Comparison of ENCODE assay signal across 21 cellular contexts in the genomic region with DNA sequence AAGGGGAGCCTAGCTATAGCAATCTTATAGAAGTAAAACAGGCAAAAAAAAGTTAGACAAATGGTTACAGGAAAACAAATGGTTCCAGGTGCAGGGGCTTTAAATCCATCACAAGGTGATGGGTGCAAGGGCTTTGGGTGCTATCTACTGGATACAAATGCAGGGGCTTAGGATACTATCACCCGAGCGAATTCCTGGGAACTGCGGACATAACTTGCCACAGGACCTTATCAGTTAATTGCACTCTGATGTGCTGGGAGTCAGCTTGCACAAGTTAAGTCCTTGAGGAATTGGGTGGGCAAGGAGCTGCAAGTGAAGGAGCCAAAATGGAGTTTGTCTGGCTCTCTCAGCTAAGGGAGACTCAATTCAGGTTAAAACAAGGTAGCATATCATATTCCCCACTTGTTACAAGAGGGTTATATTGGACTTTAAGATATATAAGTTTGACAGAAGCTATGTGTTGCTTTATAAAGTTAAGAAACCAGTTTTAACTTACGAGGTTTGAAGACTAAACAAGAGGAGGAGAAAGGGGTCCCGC.
A peak's percentile ranks its signal among the peaks of the same experiment; 100 is the strongest.
DNase-seq lines count a peak whose midpoint lies in the region; ATAC-seq, FAIRE-seq and TF ChIP-seq lines count a peak whose summit lies in the region.
"Had no signal": no experiment of that assay in that cellular context is flagged by ENCODE, and none has a peak within 500 bp of the region (broad histone marks: within the 10 kb centered on the region; RNA-seq: fewer than 3 reads in every experiment).

No MANE protein-coding gene starts in this region.

- no peak overlapping the region for H2BK120ac ChIP-seq in mesendoderm (ENCODE audit: low read depth, low read length)
- no peak overlapping the region for H2BK120ac ChIP-seq in trophoblast cell (ENCODE audit: insufficient read depth, low read length, poor library complexity)

- H2AFZ ChIP-seq in Karpas-422 (ENCODE audit: low read length) (no peak overlapping the region), K562 (ENCODE audit: low read depth, low read length) (no peak overlapping the region), trophoblast cell (ENCODE audit: insufficient read depth, low read length, poor library complexity) (no peak overlapping the region)

- H3K9me2 ChIP-seq in Karpas-422 (replicated peaks; ENCODE audit: insufficient read depth, low read length), result no peaks in the 10 kb centered on the region

- no peak overlapping the region for H3K27ac ChIP-seq in Karpas-422 (ENCODE audit: low read length)
- H3K27ac ChIP-seq in K562 (ENCODE audit: extremely low read depth, low read depth, low read length), result no peak overlapping the region
- H3K27ac ChIP-seq in mesendoderm (ENCODE audit: low read depth, low read length), result no peak overlapping the region
- no peak overlapping the region for H3K27ac ChIP-seq in trophoblast cell (ENCODE audit: low read depth, low read length)
- H3K27ac ChIP-seq: 22Rv1; A549; BLaER1 treated with 17β-estradiol and CSF1 and Interleukin-3, amounts not matched to agents 10 nM and 100 nM; C4-2B had no signal

- H4K5ac ChIP-seq in mesendoderm (ENCODE audit: low read length), result no peak overlapping the region

- no peak for TF ChIP-seq POLR2A in K562 (conservative IDR thresholded peaks at IDR 0.05)

- H3K56ac ChIP-seq in mesendoderm (ENCODE audit: low read length), result no peak overlapping the region

- TF ChIP-seq RAD21 in K562 (CRISPR knock-in tag; conservative IDR thresholded peaks at IDR 0.05 in 1 of 2, IDR thresholded peaks at IDR 0.05 in 1 of 2), result no peak

- H4K8ac ChIP-seq in mesendoderm (ENCODE audit: low read depth, low read length), result no peak overlapping the region
- H4K8ac ChIP-seq in trophoblast cell (ENCODE audit: low read depth, low read length), result no peak overlapping the region

- CTCF ChIA-PET in K562 (lab: Yijun Ruan, JAX; ENCODE audit: low intra/inter-chr PET ratio), result no interaction called here

- intact Hi-C loops in K562 (cut with micrococcal nuclease) (no loop called here), Right ventricle myocardium superior (cut with DNase I) (no loop called here)

- no peaks in the 10 kb centered on the region for H3K79me2 ChIP-seq in Karpas-422 (ENCODE audit: low read length)
- no peaks in the 10 kb centered on the region for H3K79me2 ChIP-seq in K562 (ENCODE audit: control insufficient read depth, insufficient read depth, low read length)
- H3K79me2 ChIP-seq in mesendoderm (ENCODE audit: control insufficient read depth, insufficient read depth, low read length), result no peaks in the 10 kb centered on the region
- H3K79me2 ChIP-seq in trophoblast cell (ENCODE audit: control insufficient read depth, insufficient read depth, low read length, poor library complexity), result no peaks in the 10 kb centered on the region

- H3K9ac ChIP-seq in Karpas-422 (ENCODE audit: low read length) (no peak overlapping the region), K562 (ENCODE audit: insufficient read depth in 1 of 2, low read depth in 2 of 2, low read length in 2 of 2) (no peak overlapping the region), mesendoderm (ENCODE audit: low read length) (no peak overlapping the region), trophoblast cell (ENCODE audit: low read length) (peak overlapping the region; percentile 52)
- H3K9ac ChIP-seq: BLaER1 treated with 17β-estradiol and CSF1 and Interleukin-3, amounts not matched to agents 10 nM and 100 nM had no signal

- no peak overlapping the region for H4K12ac ChIP-seq in trophoblast cell (ENCODE audit: low read depth, low read length)

- BruUV-seq in K562 (replicated peaks; lab: Mats Ljungman, UMichigan), result no TSS peak

- H2BK12ac ChIP-seq in trophoblast cell (ENCODE audit: low read length), result no peak overlapping the region

- no peaks in the 10 kb centered on the region for H3K36me3 ChIP-seq in Karpas-422 (ENCODE audit: insufficient read depth, low read length)
- H3K36me3 ChIP-seq in K562 (ENCODE audit: control insufficient read depth, insufficient read depth, low read length), result no peaks in the 10 kb centered on the region
- no peaks in the 10 kb centered on the region for H3K36me3 ChIP-seq in mesendoderm (ENCODE audit: control insufficient read depth, insufficient read depth, low read length)
- H3K36me3 ChIP-seq in trophoblast cell (ENCODE audit: control insufficient read depth in 1 of 2, insufficient read depth in 2 of 2, low read length in 2 of 2), result no peaks in the 10 kb centered on the region
- H3K36me3 ChIP-seq: BLaER1 treated with 17β-estradiol and CSF1 and Interleukin-3, amounts not matched to agents 10 nM and 100 nM had no signal

- no peaks in the 10 kb centered on the region for H4K20me1 ChIP-seq in Karpas-422 (ENCODE audit: insufficient read depth, low read depth, low read length)
- no peaks in the 10 kb centered on the region for H4K20me1 ChIP-seq in K562 (replicated peaks; ENCODE audit: control insufficient read depth, insufficient read depth, low read length)
- H4K20me1 ChIP-seq: BLaER1 treated with 17β-estradiol and CSF1 and Interleukin-3, amounts not matched to agents 10 nM and 100 nM had no signal

- no peak overlapping the region for H4K91ac ChIP-seq in trophoblast cell (ENCODE audit: low read depth, low read length)

- TF ChIP-seq EP300 in K562 (IDR thresholded peaks at IDR 0.05; ENCODE audit: low read length), result no peak

- POLR2A ChIA-PET in K562 (lab: Yijun Ruan, JAX), result no interaction called here

- WGBS in K562 (ENCODE audit: insufficient coverage, low coverage, missing lambda C conversion rate), result 28% methylated on average over 4 of the region's 5 CpGs
- no CpG with 5 or more reads among the region's 5 CpGs for WGBS in mesendoderm (ENCODE audit: extremely low coverage, insufficient coverage, low lambda C conversion rate)
- WGBS in trophoblast cell (ENCODE audit: extremely low coverage, insufficient coverage, insufficient read length), result no CpG with 5 or more reads among the region's 5 CpGs

- FAIRE-seq in K562 (lab: Jason Lieb, UNC), result peak; percentile 6
- FAIRE-seq: A549, D721Med, G401.6, GM12891, GM19239 had no signal

- DNase-seq in Karpas-422 (peak; percentile 29), K562 (ENCODE audit: extremely low read depth in 1 of 4, low spot score in 3 of 4) (peak in 3 of 4 experiments; percentile 11 to 41 (median 16)), mesendoderm (peak; percentile 13), trophoblast cell (no peak), Right ventricle myocardium superior (no peak), HK-2 (ENCODE audit: unreplicated experiment) (no peak)
- DNase-seq: Caco-2; Calu3; CD4-positive, alpha-beta T cell; CD8-positive, alpha-beta T cell; DMS79 treated with DMSO at 0.1 percent for 48 hours; GF-D8 had no signal

- no peak overlapping the region for H3K4ac ChIP-seq in mesendoderm (ENCODE audit: low read depth, low read length)
- H3K4ac ChIP-seq in trophoblast cell (ENCODE audit: low read depth, low read length), result no peak overlapping the region

- H3K9me1 ChIP-seq in K562 (ENCODE audit: control insufficient read depth, insufficient read depth, low read length), result no peaks in the 10 kb centered on the region

- H3K4me3 ChIP-seq in Karpas-422 (ENCODE audit: low read length) (no peak overlapping the region), K562 (no peak overlapping the region), mesendoderm (ENCODE audit: low read length) (no peak overlapping the region), trophoblast cell (ENCODE audit: low read depth, low read length) (no peak overlapping the region)
- H3K4me3 ChIP-seq: A549; BLaER1 treated with 17β-estradiol and CSF1 and Interleukin-3, amounts not matched to agents 10 nM and 100 nM had no signal

- H3K4me2 ChIP-seq in Karpas-422 (ENCODE audit: low read depth, low read length, poor library complexity, severe bottlenecking) (no peak overlapping the region), K562 (ENCODE audit: insufficient read depth, low read length) (no peak overlapping the region), mesendoderm (ENCODE audit: low read length) (no peak overlapping the region), trophoblast cell (ENCODE audit: low read length) (no peak overlapping the region)
- H3K4me2 ChIP-seq: A549; BLaER1 treated with 17β-estradiol and CSF1 and Interleukin-3, amounts not matched to agents 10 nM and 100 nM had no signal

- no peak overlapping the region for H3K14ac ChIP-seq in trophoblast cell (ENCODE audit: low read length)

- no peak overlapping the region for H2BK15ac ChIP-seq in mesendoderm (replicated peaks; ENCODE audit: low read depth)

- ATAC-seq in K562, result no peak
- no peak for ATAC-seq in GM18861 (IDR thresholded peaks at IDR 0.05; ENCODE audit: unreplicated experiment)
- no peak for ATAC-seq in Right ventricle myocardium superior (ENCODE audit: poor library complexity)
- ATAC-seq: A549; CD8-positive, alpha-beta T cell had no signal

- no peak overlapping the region for H3K18ac ChIP-seq in mesendoderm (ENCODE audit: low read length)
- no peak overlapping the region for H3K18ac ChIP-seq in trophoblast cell (ENCODE audit: low read length)

- H3K27me3 ChIP-seq in Karpas-422 (ENCODE audit: low read length) (no peaks in the 10 kb centered on the region), K562 (ENCODE audit: control insufficient read depth in 2 of 2, insufficient read depth in 2 of 2, low read length in 2 of 2) (no peaks in the 10 kb centered on the region), mesendoderm (ENCODE audit: insufficient read depth, low read length, poor library complexity) (no peaks in the 10 kb centered on the region), trophoblast cell (ENCODE audit: insufficient read depth, low read length) (no peaks in the 10 kb centered on the region)
- H3K27me3 ChIP-seq: BLaER1 treated with 17β-estradiol and CSF1 and Interleukin-3, amounts not matched to agents 10 nM and 100 nM had no signal

- no peak overlapping the region for H2AK5ac ChIP-seq in mesendoderm (ENCODE audit: low read length)
- no peak overlapping the region for H2AK5ac ChIP-seq in trophoblast cell (ENCODE audit: low read length)

- H2BK5ac ChIP-seq in mesendoderm (ENCODE audit: low read length), result no peak overlapping the region
- no peak overlapping the region for H2BK5ac ChIP-seq in trophoblast cell (ENCODE audit: low read depth, low read length, poor library complexity)

- no peak for TF ChIP-seq CTCF in K562 (IDR thresholded peaks at IDR 0.05 in 2 of 3, conservative IDR thresholded peaks at IDR 0.05 in 1 of 3; ENCODE audit: insufficient read depth in 2 of 3, low read depth in 1 of 3, low read length in 3 of 3)

- no peaks in the 10 kb centered on the region for H3K9me3 ChIP-seq in Karpas-422 (ENCODE audit: low read length)
- H3K9me3 ChIP-seq in K562 (replicated peaks; ENCODE audit: control insufficient read depth, insufficient read depth, low read depth, low read length), result no peaks in the 10 kb centered on the region
- no peaks in the 10 kb centered on the region for H3K9me3 ChIP-seq in trophoblast cell (ENCODE audit: insufficient read depth, low read depth, low read length)
- H3K9me3 ChIP-seq: A549; BLaER1 treated with 17β-estradiol and CSF1 and Interleukin-3, amounts not matched to agents 10 nM and 100 nM; Caco-2 had no signal

- peaks cover 8% of the 10 kb centered on the region for H3K4me1 ChIP-seq in Karpas-422 (ENCODE audit: low read length)
- no peaks in the 10 kb centered on the region; a peak in 2 of 5 replicates for H3K4me1 ChIP-seq in K562 (replicated peaks in 1 of 2; ENCODE audit: control insufficient read depth in 2 of 2, insufficient read depth in 2 of 2, low read length in 2 of 2)
- H3K4me1 ChIP-seq in mesendoderm (ENCODE audit: control insufficient read depth, low read depth, low read length), result no peaks in the 10 kb centered on the region
- no peaks in the 10 kb centered on the region for H3K4me1 ChIP-seq in trophoblast cell (ENCODE audit: control insufficient read depth in 1 of 2, insufficient read depth in 2 of 2, low read length in 2 of 2)
- H3K4me1 ChIP-seq: A549, Caco-2 had no signal

- H3K79me1 ChIP-seq in mesendoderm (ENCODE audit: low read length), result no peaks in the 10 kb centered on the region
- no peaks in the 10 kb centered on the region for H3K79me1 ChIP-seq in trophoblast cell (ENCODE audit: low read length)

- in situ Hi-C loops in K562 (cut with MboI), result no loop called here

- H3K23ac ChIP-seq in mesendoderm (ENCODE audit: low read length) (no peak overlapping the region), trophoblast cell (ENCODE audit: low read length) (no peak overlapping the region)

Comparison
In these comparisons a context has a peak if more than half of its experiments do, and no peak if none do; other contexts are left out.
1. DNase-seq: peak in Karpas-422 (single experiment), K562 (3 of 4) and mesendoderm (single experiment); none in trophoblast cell (0 of 2), Right ventricle myocardium superior (single experiment) and HK-2 (single experiment).